8 cellular contexts compared by ENCODE assay signal in the genomic region with DNA sequence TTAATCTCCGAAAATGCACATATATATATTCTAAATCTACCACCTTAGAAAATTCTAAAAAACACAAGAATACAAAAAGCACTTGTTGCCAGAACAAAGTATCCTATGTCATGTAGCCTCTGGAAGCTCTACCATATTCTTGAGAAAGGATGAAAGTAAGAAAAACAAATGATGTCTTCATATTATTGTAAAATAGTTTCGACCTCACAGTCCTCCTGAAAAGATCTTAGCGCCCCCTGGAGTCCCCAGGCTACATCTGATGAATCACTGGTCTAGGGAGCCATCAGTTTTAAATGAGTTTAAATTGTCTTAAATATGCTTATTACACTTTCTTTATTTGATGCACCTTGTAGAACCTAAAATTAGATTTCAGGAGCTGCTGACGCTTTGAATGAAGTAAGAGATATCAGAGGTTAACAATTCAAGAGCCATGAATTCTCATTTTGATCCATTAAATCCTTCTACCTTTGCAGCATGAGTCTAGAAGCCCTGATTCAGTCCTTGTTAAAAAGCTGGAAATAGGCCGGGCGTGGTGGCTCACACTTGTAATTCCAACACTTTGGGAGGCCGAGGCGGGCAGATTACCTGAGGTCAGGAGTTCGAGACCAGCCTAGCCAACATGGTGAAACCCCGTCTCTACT.
DNase-seq lines count a peak whose midpoint lies in the region; ATAC-seq, FAIRE-seq and TF ChIP-seq lines count a peak whose summit lies in the region.
"Had no signal": no experiment of that assay in that cellular context is flagged by ENCODE, and none has a peak within 500 bp of the region (broad histone marks: within the 10 kb centered on the region; RNA-seq: fewer than 3 reads in every experiment).

No MANE protein-coding gene starts in this region.

- H3K9me3 Mint-ChIP-seq in memory B cell: no peaks in the 10 kb centered on the region
- H3K9me3 Mint-ChIP-seq: central memory CD8-positive, alpha-beta T cell had no signal

- H3K4me3 Mint-ChIP-seq in memory B cell: no peak overlapping the region
- H3K4me3 Mint-ChIP-seq: central memory CD8-positive, alpha-beta T cell had no signal

- H3K36me3 ChIP-seq in GM06990 (ENCODE audit: control insufficient read depth, insufficient read depth, low read length): no peaks in the 10 kb centered on the region
- no peaks in the 10 kb centered on the region for H3K36me3 ChIP-seq in MG63

- peak; percentile 85 for TF ChIP-seq CTCF in GM06990 (IDR thresholded peaks at IDR 0.05; ENCODE audit: insufficient read depth, low read length, poor library complexity, severe bottlenecking)
- TF ChIP-seq CTCF in choroid plexus epithelial cell (conservative IDR thresholded peaks at IDR 0.05; ENCODE audit: low read depth, low read length): peak; percentile 92

- DNase-seq in GM06990 (ENCODE audit: extremely low read depth, insufficient read length) (no peak), MG63 (peak; percentile 63), choroid plexus epithelial cell (ENCODE audit: low read depth) (peak; percentile 88), memory B cell (ENCODE audit: low spot score in 2 of 2) (peak in 1 of 2 donors; percentile 19), ecto neural progenitor cell (ENCODE audit: low spot score) (no peak)
- peak in 4 of 6 experiments; percentile 1 to 32 (median 9) for DNase-seq in stimulated activated naive CD4-positive, alpha-beta T cell (lab: John Stamatoyannopoulos, UW)

- H3K27ac Mint-ChIP-seq in memory B cell: no peak overlapping the region

- no peaks in the 10 kb centered on the region for H3K36me3 Mint-ChIP-seq in memory B cell

- FAIRE-seq in TTC549 (lab: Jason Lieb, UNC): peak; percentile 91

- no peak overlapping the region for H3K4me3 ChIP-seq in GM06990 (replicated peaks; ENCODE audit: low read depth, low read length)
- no peak overlapping the region for H3K4me3 ChIP-seq in MG63
- no peak overlapping the region for H3K4me3 ChIP-seq in choroid plexus epithelial cell (ENCODE audit: low read depth, low read length)

- H3K9me3 ChIP-seq in MG63: no peaks in the 10 kb centered on the region

- H3K4me1 Mint-ChIP-seq in memory B cell: no peaks in the 10 kb centered on the region
- H3K4me1 Mint-ChIP-seq: central memory CD8-positive, alpha-beta T cell had no signal

- peak; percentile 65 for ATAC-seq in memory B cell (ENCODE audit: low read depth)

- peaks cover 7% of the 10 kb centered on the region for H3K27me3 Mint-ChIP-seq in memory B cell

- H3K27me3 ChIP-seq in GM06990 (replicated peaks; ENCODE audit: control insufficient read depth, insufficient read depth, low read length) (peaks cover 2% of the 10 kb centered on the region; the same call in 1 of the 2 replicates), MG63 (no peaks in the 10 kb centered on the region)

Comparison
In these comparisons a context has a peak if more than half of its experiments do, and no peak if none do; other contexts are left out.
1. DNase-seq: peak in MG63 (single experiment), choroid plexus epithelial cell (single experiment) and stimulated activated naive CD4-positive, alpha-beta T cell (4 of 6); none in GM06990 (single experiment) and ecto neural progenitor cell (single experiment).